ENCODE assay signal across 23 cellular contexts in genomic region chr7:112223310-112223709, GRCh38. TPM values are rescaled to one million over a fixed set of nuclear protein-coding genes. Genes with fewer than 3 reads are reported as not detected.
DNase-seq lines count a peak whose midpoint lies in the region; ATAC-seq, FAIRE-seq and TF ChIP-seq lines count a peak whose summit lies in the region.
"Had no signal": no experiment of that assay in that cellular context is flagged by ENCODE, and none has a peak within 500 bp of the region (broad histone marks: within the 10 kb centered on the region; RNA-seq: fewer than 3 reads in every experiment).

No MANE protein-coding gene starts in this region.

- H3K27me3 ChIP-seq in heart left ventricle (no peaks in the 10 kb centered on the region), left ventricle myocardium inferior (ENCODE audit: low read depth) (no peaks in the 10 kb centered on the region), pancreas (no peaks in the 10 kb centered on the region)

- H3K9me3 ChIP-seq in heart left ventricle (no peaks in the 10 kb centered on the region), left ventricle myocardium inferior (replicated peaks) (no peaks in the 10 kb centered on the region), pancreas (no peaks in the 10 kb centered on the region)
- H3K9me3 ChIP-seq: Caco-2 had no signal

- FAIRE-seq in pancreas (lab: Jason Lieb, UNC) = no peak
- FAIRE-seq: A204.1, D721Med, GM12878, GM19239 had no signal

- H3K27ac ChIP-seq in heart left ventricle (no peak overlapping the region), left ventricle myocardium inferior (replicated peaks) (peak overlapping the region; percentile 25), pancreas (peak overlapping the region in 1 of 4 donors; percentile 3)
- H3K27ac ChIP-seq: C4-2B had no signal

- no peaks in the 10 kb centered on the region for H3K36me3 ChIP-seq in heart left ventricle
- H3K36me3 ChIP-seq in left ventricle myocardium inferior = no peaks in the 10 kb centered on the region
- H3K36me3 ChIP-seq in pancreas = no peaks in the 10 kb centered on the region

- TF ChIP-seq POLR2A in heart left ventricle (IDR thresholded peaks at IDR 0.05) = no peak

- intact Hi-C loops in Right ventricle myocardium superior (cut with DNase I) = no loop called here
- intact Hi-C loops in cardiac septum (cut with DNase I) = no loop called here
- intact Hi-C loops in heart left ventricle (cut with DNase I) = loop anchor here in 1 of 10 donors (10.0 kb wide), 1 partner anchor 81 kb away; no protein-coding TSS in a partner anchor
- intact Hi-C loops in left ventricle myocardium inferior (cut with micrococcal nuclease) = no loop called here
- intact Hi-C loops in pancreas (cut with DNase I) = no loop called here

- H3K4me3 ChIP-seq in heart left ventricle (no peak overlapping the region), left ventricle myocardium inferior (no peak overlapping the region), pancreas (no peak overlapping the region)
- H3K4me3 ChIP-seq: GM12878 had no signal

- ATAC-seq in Right ventricle myocardium superior (ENCODE audit: poor library complexity) (peak; percentile 59), heart left ventricle (peak; percentile 46 to 59 (median 52)), pancreas (peak in 3 of 4 donors; percentile 35 to 69 (median 53)), HG02840 (IDR thresholded peaks at IDR 0.05; ENCODE audit: low FRiP score, unreplicated experiment) (no peak), GM21529 (IDR thresholded peaks at IDR 0.05; ENCODE audit: unreplicated experiment) (no peak)
- ATAC-seq: GM12878, HCT116 had no signal

- DNase-seq in Right ventricle myocardium superior = no peak
- no peak for DNase-seq in cardiac septum (ENCODE audit: low spot score)
- DNase-seq in heart left ventricle = peak in 3 of 5 donors; percentile 19 to 34 (median 33)
- DNase-seq in left ventricle myocardium inferior = no peak
- DNase-seq in pancreas = no peak
- no peak for DNase-seq in foreskin melanocyte
- DNase-seq: ACHN; AML-193; Caco-2; CD4-positive, alpha-beta T cell; DMS79 treated with DMSO at 0.1 percent for 48 hours; GOT3; H7; HFFc6; KG1 had no signal

- WGBS in heart left ventricle, 4 donors = 34 to 46% (median 38%) methylated on average over 3 of the region's 3 CpGs
- WGBS in pancreas, 2 donors = 43 to 44% methylated on average over 3 of the region's 3 CpGs

- H3K4me1 ChIP-seq in heart left ventricle = peaks cover 0 to 26% (median 13%) of the 10 kb centered on the region in 12 donors
- H3K4me1 ChIP-seq in left ventricle myocardium inferior = peaks cover 43% of the 10 kb centered on the region
- H3K4me1 ChIP-seq in pancreas = peaks cover 0 to 13% (median 3%) of the 10 kb centered on the region in 3 donors
- H3K4me1 ChIP-seq: Caco-2 had no signal

- TF ChIP-seq CTCF in heart left ventricle (IDR thresholded peaks at IDR 0.05) (no peak), left ventricle myocardium inferior (IDR thresholded peaks at IDR 0.05; ENCODE audit: borderline replicate concordance) (no peak), pancreas (IDR thresholded peaks at IDR 0.05) (no peak)

RNA-seq across cellular contexts. Expression of gene ZNF277, which starts 16.8 kb away (rescaled TPM):
- 12.6 TPM for total RNA-seq in Right ventricle myocardium superior
- total RNA-seq in cardiac septum = 16.3 TPM
- total RNA-seq in heart left ventricle = 10 to 100 TPM; 10.3 to 26.5 (median 16.6) TPM
- 10 to 100 TPM; 10.6 to 12.2 TPM for polyA plus RNA-seq in heart left ventricle
- total RNA-seq in left ventricle myocardium inferior = 14.6 TPM
- total RNA-seq in pancreas = 10 to 100 TPM; 15.1 to 25.3 (median 20.3) TPM
- polyA plus RNA-seq in pancreas = 10 to 100 TPM; 13.6 to 17.4 TPM

RNA-seq across cellular contexts. Expression of gene DOCK4, which starts 17.1 kb away (rescaled TPM):
- total RNA-seq in Right ventricle myocardium superior = 14.9 TPM
- total RNA-seq in cardiac septum = 18.5 TPM
- 10 to 100 TPM in 8 of 9 donors, 1 to 10 TPM in 1; 9.7 to 40.8 (median 17.0) TPM for total RNA-seq in heart left ventricle
- polyA plus RNA-seq in heart left ventricle = 1 to 10 TPM; 5.1 to 5.8 TPM
- 15.2 TPM for total RNA-seq in left ventricle myocardium inferior
- 10 to 100 TPM in 2 of 6 donors, 1 to 10 TPM in 4; 5.5 to 15.5 (median 7.3) TPM for total RNA-seq in pancreas
- 1 to 10 TPM; 5.4 to 5.5 TPM for polyA plus RNA-seq in pancreas

Comparison
In these comparisons a context has a peak if more than half of its experiments do, and no peak if none do; other contexts are left out.
1. DNase-seq: peak in heart left ventricle (3 of 5); none in Right ventricle myocardium superior (single experiment), cardiac septum (single experiment), left ventricle myocardium inferior (single experiment), pancreas (0 of 6) and foreskin melanocyte (single experiment).
2. ATAC-seq: peak in Right ventricle myocardium superior (single experiment), heart left ventricle (4 of 4) and pancreas (3 of 4); none in HG02840 (single experiment) and GM21529 (single experiment).